Comparison of ENCODE assay signal across 1 cellular context in the genomic region with DNA sequence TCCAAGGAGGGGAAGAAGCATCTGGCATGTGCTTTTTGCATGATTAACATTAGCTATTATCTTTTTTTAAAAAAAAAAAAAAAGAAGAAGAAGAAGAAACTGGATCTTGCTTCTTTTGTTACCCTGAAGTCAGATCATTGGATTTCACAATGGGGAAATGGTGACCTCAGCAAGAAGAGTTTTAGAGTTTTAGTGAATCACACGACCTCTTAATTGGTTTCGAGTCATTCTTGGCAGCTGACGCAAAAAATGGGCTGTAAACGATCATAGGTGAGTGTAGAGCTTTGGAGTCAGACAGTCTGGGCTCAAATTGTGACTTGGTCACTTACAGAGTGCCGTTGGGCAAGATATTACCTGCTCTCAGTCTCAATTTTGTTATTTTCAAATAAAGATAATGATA.
TF ChIP-seq lines count a peak whose summit lies in the region.

No MANE protein-coding gene starts in this region.

TF ChIP-seq in GM23338, 12 proteins besides CTCF, POLR2A, EP300 and RAD21 (continued from another document):
- TF ChIP-seq, protein P1, sequence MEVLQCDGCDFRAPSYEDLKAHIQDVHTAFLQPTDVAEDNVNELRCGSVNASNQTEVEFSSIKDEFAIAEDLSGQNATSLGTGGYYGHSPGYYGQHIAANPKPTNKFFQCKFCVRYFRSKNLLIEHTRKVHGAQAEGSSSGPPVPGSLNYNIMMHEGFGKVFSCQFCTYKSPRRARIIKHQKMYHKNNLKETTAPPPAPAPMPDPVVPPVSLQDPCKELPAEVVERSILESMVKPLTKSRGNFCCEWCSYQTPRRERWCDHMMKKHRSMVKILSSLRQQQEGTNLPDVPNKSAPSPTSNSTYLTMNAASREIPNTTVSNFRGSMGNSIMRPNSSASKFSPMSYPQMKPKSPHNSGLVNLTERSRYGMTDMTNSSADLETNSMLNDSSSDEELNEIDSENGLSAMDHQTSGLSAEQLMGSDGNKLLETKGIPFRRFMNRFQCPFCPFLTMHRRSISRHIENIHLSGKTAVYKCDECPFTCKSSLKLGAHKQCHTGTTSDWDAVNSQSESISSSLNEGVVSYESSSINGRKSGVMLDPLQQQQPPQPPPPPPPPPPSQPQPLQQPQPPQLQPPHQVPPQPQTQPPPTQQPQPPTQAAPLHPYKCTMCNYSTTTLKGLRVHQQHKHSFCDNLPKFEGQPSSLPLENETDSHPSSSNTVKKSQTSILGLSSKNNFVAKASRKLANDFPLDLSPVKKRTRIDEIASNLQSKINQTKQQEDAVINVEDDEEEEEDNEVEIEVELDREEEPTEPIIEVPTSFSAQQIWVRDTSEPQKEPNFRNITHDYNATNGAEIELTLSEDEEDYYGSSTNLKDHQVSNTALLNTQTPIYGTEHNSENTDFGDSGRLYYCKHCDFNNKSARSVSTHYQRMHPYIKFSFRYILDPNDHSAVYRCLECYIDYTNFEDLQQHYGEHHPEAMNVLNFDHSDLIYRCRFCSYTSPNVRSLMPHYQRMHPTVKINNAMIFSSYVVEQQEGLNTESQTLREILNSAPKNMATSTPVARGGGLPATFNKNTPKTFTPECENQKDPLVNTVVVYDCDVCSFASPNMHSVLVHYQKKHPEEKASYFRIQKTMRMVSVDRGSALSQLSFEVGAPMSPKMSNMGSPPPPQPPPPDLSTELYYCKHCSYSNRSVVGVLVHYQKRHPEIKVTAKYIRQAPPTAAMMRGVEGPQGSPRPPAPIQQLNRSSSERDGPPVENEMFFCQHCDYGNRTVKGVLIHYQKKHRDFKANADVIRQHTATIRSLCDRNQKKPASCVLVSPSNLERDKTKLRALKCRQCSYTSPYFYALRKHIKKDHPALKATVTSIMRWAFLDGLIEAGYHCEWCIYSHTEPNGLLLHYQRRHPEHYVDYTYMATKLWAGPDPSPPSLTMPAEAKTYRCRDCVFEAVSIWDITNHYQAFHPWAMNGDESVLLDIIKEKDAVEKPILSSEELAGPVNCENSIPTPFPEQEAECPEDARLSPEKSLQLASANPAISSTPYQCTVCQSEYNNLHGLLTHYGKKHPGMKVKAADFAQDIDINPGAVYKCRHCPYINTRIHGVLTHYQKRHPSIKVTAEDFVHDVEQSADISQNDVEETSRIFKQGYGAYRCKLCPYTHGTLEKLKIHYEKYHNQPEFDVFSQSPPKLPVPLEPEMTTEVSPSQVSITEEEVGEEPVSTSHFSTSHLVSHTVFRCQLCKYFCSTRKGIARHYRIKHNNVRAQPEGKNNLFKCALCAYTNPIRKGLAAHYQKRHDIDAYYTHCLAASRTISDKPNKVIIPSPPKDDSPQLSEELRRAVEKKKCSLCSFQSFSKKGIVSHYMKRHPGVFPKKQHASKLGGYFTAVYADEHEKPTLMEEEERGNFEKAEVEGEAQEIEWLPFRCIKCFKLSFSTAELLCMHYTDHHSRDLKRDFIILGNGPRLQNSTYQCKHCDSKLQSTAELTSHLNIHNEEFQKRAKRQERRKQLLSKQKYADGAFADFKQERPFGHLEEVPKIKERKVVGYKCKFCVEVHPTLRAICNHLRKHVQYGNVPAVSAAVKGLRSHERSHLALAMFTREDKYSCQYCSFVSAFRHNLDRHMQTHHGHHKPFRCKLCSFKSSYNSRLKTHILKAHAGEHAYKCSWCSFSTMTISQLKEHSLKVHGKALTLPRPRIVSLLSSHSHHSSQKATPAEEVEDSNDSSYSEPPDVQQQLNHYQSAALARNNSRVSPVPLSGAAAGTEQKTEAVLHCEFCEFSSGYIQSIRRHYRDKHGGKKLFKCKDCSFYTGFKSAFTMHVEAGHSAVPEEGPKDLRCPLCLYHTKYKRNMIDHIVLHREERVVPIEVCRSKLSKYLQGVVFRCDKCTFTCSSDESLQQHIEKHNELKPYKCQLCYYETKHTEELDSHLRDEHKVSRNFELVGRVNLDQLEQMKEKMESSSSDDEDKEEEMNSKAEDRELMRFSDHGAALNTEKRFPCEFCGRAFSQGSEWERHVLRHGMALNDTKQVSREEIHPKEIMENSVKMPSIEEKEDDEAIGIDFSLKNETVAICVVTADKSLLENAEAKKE (CRISPR knock-in tag; IDR thresholded peaks at IDR 0.05) = no peak
- TF ChIP-seq ZNF331 (CRISPR knock-in tag; IDR thresholded peaks at IDR 0.05; ENCODE audit: low read depth) = no peak
- no peak for TF ChIP-seq STAT1 (IDR thresholded peaks at IDR 0.05; ENCODE audit: unreplicated experiment)
- TF ChIP-seq, protein P2, sequence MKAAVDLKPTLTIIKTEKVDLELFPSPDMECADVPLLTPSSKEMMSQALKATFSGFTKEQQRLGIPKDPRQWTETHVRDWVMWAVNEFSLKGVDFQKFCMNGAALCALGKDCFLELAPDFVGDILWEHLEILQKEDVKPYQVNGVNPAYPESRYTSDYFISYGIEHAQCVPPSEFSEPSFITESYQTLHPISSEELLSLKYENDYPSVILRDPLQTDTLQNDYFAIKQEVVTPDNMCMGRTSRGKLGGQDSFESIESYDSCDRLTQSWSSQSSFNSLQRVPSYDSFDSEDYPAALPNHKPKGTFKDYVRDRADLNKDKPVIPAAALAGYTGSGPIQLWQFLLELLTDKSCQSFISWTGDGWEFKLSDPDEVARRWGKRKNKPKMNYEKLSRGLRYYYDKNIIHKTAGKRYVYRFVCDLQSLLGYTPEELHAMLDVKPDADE (IDR thresholded peaks at IDR 0.05) = no peak
